ENCODE assay signal across 8 cellular contexts in genomic region chr11:85590848-85591483, GRCh38. TPM values are rescaled to one million over a fixed set of nuclear protein-coding genes. Genes with fewer than 3 reads are reported as not detected.
DNase-seq lines count a peak whose midpoint lies in the region; ATAC-seq, FAIRE-seq and TF ChIP-seq lines count a peak whose summit lies in the region.

No MANE protein-coding gene starts in this region.

- FAIRE-seq in A204.1 (lab: Jason Lieb, UNC) (peak; percentile 78), bronchial epithelial cell (lab: Jason Lieb, UNC) (no peak)

- H3K4me1 ChIP-seq in osteoblast (ENCODE audit: insufficient read depth, low read length) = no peaks in the 10 kb centered on the region

- H3K4me3 ChIP-seq in bronchial epithelial cell (ENCODE audit: low read depth, low read length) = no peak overlapping the region
- no peak overlapping the region for H3K4me3 ChIP-seq in osteoblast (ENCODE audit: insufficient read depth, low read length)

- TF ChIP-seq CTCF in bronchial epithelial cell (IDR thresholded peaks at IDR 0.05; ENCODE audit: insufficient read depth, low read length, severe bottlenecking) (no peak), osteoblast (IDR thresholded peaks at IDR 0.05; ENCODE audit: extremely low read depth, low read depth, low read length) (peak; percentile 41)

- no peak overlapping the region for H3K27ac ChIP-seq in osteoblast (ENCODE audit: low read depth, low read length)

- H3K27me3 ChIP-seq in bronchial epithelial cell (ENCODE audit: control insufficient read depth, insufficient read depth, low read length) = no peaks in the 10 kb centered on the region
- no peaks in the 10 kb centered on the region for H3K27me3 ChIP-seq in osteoblast (ENCODE audit: insufficient read depth, low read length)

- DNase-seq in NCI-H1105 (lab: John Stamatoyannopoulos, UW) = peak; percentile 3
- DNase-seq in bronchial epithelial cell (ENCODE audit: low read depth) = peak; percentile 56
- peak; percentile 61 for DNase-seq in osteoblast (ENCODE audit: insufficient read length, low spot score, missing footprints)
- DNase-seq in activated gamma-delta T cell treated with Interleukin-2 at 50 U/mL for 16 hours = no peak
- DNase-seq in NCI-H524 treated with DMSO at 0.1 percent for 48 hours (lab: John Stamatoyannopoulos, UW) = no peak

- no peaks in the 10 kb centered on the region for H3K9me3 ChIP-seq in osteoblast (ENCODE audit: low read depth, low read length)

- no peak overlapping the region for H3K4me2 ChIP-seq in osteoblast (ENCODE audit: insufficient read depth, low read length)

- H2AFZ ChIP-seq in osteoblast (ENCODE audit: low read length) = no peak overlapping the region

- no peaks in the 10 kb centered on the region for H4K20me1 ChIP-seq in osteoblast (ENCODE audit: insufficient read depth, low read length)

- H3K36me3 ChIP-seq in bronchial epithelial cell (ENCODE audit: control insufficient read depth, insufficient read depth, low read length) (no peaks in the 10 kb centered on the region), osteoblast (ENCODE audit: insufficient read depth, low read length) (no peaks in the 10 kb centered on the region)

- no peaks in the 10 kb centered on the region for H3K79me2 ChIP-seq in osteoblast (ENCODE audit: insufficient read depth, low read length)

- ATAC-seq in GM18498 (IDR thresholded peaks at IDR 0.05; ENCODE audit: unreplicated experiment) (peak; percentile 54), GM21367 (IDR thresholded peaks at IDR 0.05; ENCODE audit: unreplicated experiment) (no peak)

RNA-seq across cellular contexts. Expression of gene DLG2, which starts 36.2 kb away (rescaled TPM):
- 0.26 and 1.0 TPM in 2 replicates for total RNA-seq in bronchial epithelial cell
- 3.3 and 3.8 TPM in 2 replicates for total RNA-seq in osteoblast

RNA-seq across cellular contexts. Expression of gene TMEM126B, which starts 37.4 kb away (rescaled TPM):
- total RNA-seq in bronchial epithelial cell (50.6 and 73.5 TPM in 2 replicates), osteoblast (64.4 and 81.6 TPM in 2 replicates)

RNA-seq across cellular contexts. Expression of gene TMEM126A, which starts 56.8 kb away (rescaled TPM):
- total RNA-seq in bronchial epithelial cell (38.0 and 40.8 TPM in 2 replicates), osteoblast (34.4 and 41.0 TPM in 2 replicates)

Comparison
In these comparisons a context has a peak if more than half of its experiments do, and no peak if none do; other contexts are left out.
1. DNase-seq: peak in NCI-H1105 (single experiment), bronchial epithelial cell (single experiment) and osteoblast (single experiment); none in activated gamma-delta T cell treated with Interleukin-2 at 50 U/mL for 16 hours (single experiment) and NCI-H524 treated with DMSO at 0.1 percent for 48 hours (single experiment).